Comparison of ENCODE assay signal across 8 cellular contexts in genomic region chr12:107760817-107761501, GRCh38. TPM values are rescaled to one million over a fixed set of nuclear protein-coding genes. Genes with fewer than 3 reads are reported as not detected.
DNase-seq lines count a peak whose midpoint lies in the region; ATAC-seq and TF ChIP-seq lines count a peak whose summit lies in the region.

Gene PRDM4 (minus strand): TSS chr12:107761137. CDS start chr12:107760515, 622 bp downstream.

- peak; percentile 45 to 62 (median 46) for TF ChIP-seq CTCF in right lobe of liver (IDR thresholded peaks at IDR 0.05)

- peak; percentile 83 to 95 (median 91) for DNase-seq in CD4-positive, CD25-positive, alpha-beta regulatory T cell
- DNase-seq in NCI-H774 (lab: John Stamatoyannopoulos, UW) (peak; percentile 98), dermis microvascular lymphatic vessel endothelial cell (ENCODE audit: low read depth in 2 of 2) (peak; percentile 85 to 94), right lobe of liver (peak; percentile 94 to 95 (median 95))
- DNase-seq in activated CD4-positive, alpha-beta T cell treated with anti-CD3 and anti-CD28 coated beads, Interleukin-2, amount 50 U/mL, for 48 hours = peak; percentile 88
- peak; percentile 86 to 89 for DNase-seq in stimulated activated CD4-positive, alpha-beta T cell treated with anti-CD3 and anti-CD28 coated beads, Interleukin-4, amount 100 ng/mL, for 4 hours

- H3K9me3 ChIP-seq in CD4-positive, CD25-positive, alpha-beta regulatory T cell (ENCODE audit: control insufficient read depth in 2 of 2, low read length in 2 of 2) = no peaks in the 10 kb centered on the region
- H3K9me3 ChIP-seq in right lobe of liver = no peaks in the 10 kb centered on the region

- peak within 1 kb of the TSS; percentile 91 for H3K4me3 ChIP-seq in CD4-positive, CD25-positive, alpha-beta regulatory T cell (ENCODE audit: low read depth, low read length)
- H3K4me3 ChIP-seq in right lobe of liver = peak within 1 kb of the TSS; percentile 79 to 82 (median 81)

- intact Hi-C loops in right lobe of liver (cut with DNase I) = loop anchor here in 1 of 2 donors (10.0 kb wide), 1 partner anchor 66 kb away; no protein-coding TSS in a partner anchor

- peaks cover 34% of the 10 kb centered on the region for H3K4me1 ChIP-seq in CD4-positive, CD25-positive, alpha-beta regulatory T cell (ENCODE audit: control insufficient read depth, insufficient read depth, low read length, poor library complexity, severe bottlenecking)
- H3K4me1 ChIP-seq in right lobe of liver = peaks cover 0 to 18% (median 5%) of the 10 kb centered on the region in 4 donors

- H3K27me3 ChIP-seq in CD4-positive, CD25-positive, alpha-beta regulatory T cell (ENCODE audit: control insufficient read depth, insufficient read depth, low read length) = no peaks in the 10 kb centered on the region
- H3K27me3 ChIP-seq in right lobe of liver = no peaks in the 10 kb centered on the region

- peak within 1 kb of the TSS; percentile 80 to 94 (median 91) for H3K27ac Mint-ChIP-seq in CD4-positive, CD25-positive, alpha-beta regulatory T cell

- H3K36me3 ChIP-seq in CD4-positive, CD25-positive, alpha-beta regulatory T cell (ENCODE audit: control insufficient read depth, insufficient read depth, low read length) = peaks cover 22% of the 10 kb centered on the region
- peaks cover 0 to 17% (median 5%) of the 10 kb centered on the region in 4 donors for H3K36me3 ChIP-seq in right lobe of liver

- peaks cover 5% of the 10 kb centered on the region for H3K36me3 Mint-ChIP-seq in CD4-positive, CD25-positive, alpha-beta regulatory T cell

- H3K27ac ChIP-seq in CD4-positive, CD25-positive, alpha-beta regulatory T cell (ENCODE audit: insufficient read depth, low read length, poor library complexity, severe bottlenecking) = peak within 1 kb of the TSS; percentile 70
- peak within 1 kb of the TSS in 2 of 3 donors; percentile 39 to 41 for H3K27ac ChIP-seq in right lobe of liver

- 0% methylated on average over 4 of the region's 83 CpGs for WGBS in right lobe of liver (ENCODE audit: insufficient coverage, low coverage, low lambda C conversion rate, missing lambda C conversion rate)

- H3K4me3 Mint-ChIP-seq in CD4-positive, CD25-positive, alpha-beta regulatory T cell = peak within 1 kb of the TSS; percentile 90 to 93 (median 92)

- peaks cover 0 to 3% (median 0%) of the 10 kb centered on the region in 7 donors for H3K9me3 Mint-ChIP-seq in CD4-positive, CD25-positive, alpha-beta regulatory T cell

- TF ChIP-seq POLR2A in right lobe of liver (IDR thresholded peaks at IDR 0.05) = peak; percentile 92

- peaks cover 18 to 43% (median 33%) of the 10 kb centered on the region in 4 donors for H3K4me1 Mint-ChIP-seq in CD4-positive, CD25-positive, alpha-beta regulatory T cell

- peak; percentile 94 to 95 for ATAC-seq in CD4-positive, CD25-positive, alpha-beta regulatory T cell (ENCODE audit: low read depth in 2 of 2)
- ATAC-seq in GM19397 (IDR thresholded peaks at IDR 0.05; ENCODE audit: unreplicated experiment) = peak; percentile 91
- ATAC-seq in HG03571 (IDR thresholded peaks at IDR 0.05; ENCODE audit: unreplicated experiment) = peak; percentile 93
- peak; percentile 98 to 99 (median 98) for ATAC-seq in right lobe of liver

- peaks cover 4% of the 10 kb centered on the region for H3K27me3 Mint-ChIP-seq in CD4-positive, CD25-positive, alpha-beta regulatory T cell

RNA-seq across cellular contexts. Expression of gene PRDM4, which starts in this region (rescaled TPM):
- 37.3 TPM for total RNA-seq in CD4-positive, CD25-positive, alpha-beta regulatory T cell
- polyA plus RNA-seq in CD4-positive, CD25-positive, alpha-beta regulatory T cell = 10 to 100 TPM; 12.7 to 15.5 (median 13.8) TPM
- total RNA-seq in dermis microvascular lymphatic vessel endothelial cell (13.4 and 20.2 TPM in 2 replicates), right lobe of liver (1 to 10 TPM; 5.9 to 8.2 (median 7.1) TPM)

Comparison
In these comparisons a context has a peak if more than half of its experiments do, and no peak if none do; other contexts are left out.
1. Peak in every context shown above with its lines: DNase-seq, ATAC-seq, H3K4me3 ChIP-seq and H3K27ac ChIP-seq.